ENCODE assay signal across 24 cellular contexts in the genomic region with DNA sequence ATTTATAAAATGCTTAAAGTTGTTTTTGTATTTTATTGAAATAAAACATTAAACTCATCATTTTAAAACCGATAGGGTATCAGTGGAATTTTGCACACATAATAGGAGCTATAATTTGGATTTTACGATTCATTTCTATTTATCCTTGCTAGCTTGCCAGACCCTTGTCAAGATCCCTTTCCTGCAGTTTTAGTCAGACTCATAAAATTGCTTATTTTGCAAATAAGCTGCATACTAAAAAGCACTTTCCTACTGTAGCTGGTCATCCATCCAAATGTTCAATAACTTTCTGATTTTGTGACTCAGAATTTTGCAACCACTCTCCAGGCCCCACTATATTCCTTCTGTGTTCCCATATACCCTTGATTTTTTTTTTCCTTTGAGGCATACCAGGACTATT.
DNase-seq lines count a peak whose midpoint lies in the region; ATAC-seq, FAIRE-seq and TF ChIP-seq lines count a peak whose summit lies in the region.
"Had no signal": no experiment of that assay in that cellular context is flagged by ENCODE, and none has a peak within 500 bp of the region (broad histone marks: within the 10 kb centered on the region; RNA-seq: fewer than 3 reads in every experiment).

No MANE protein-coding gene starts in this region.

- H4K5ac ChIP-seq in IMR-90 (ENCODE audit: low read depth, low read length), result no peak overlapping the region

- H3K4me1 Mint-ChIP-seq in nephron, result peaks cover 10% of the 10 kb centered on the region
- H3K4me1 Mint-ChIP-seq in stimulated activated effector memory CD8-positive, alpha-beta T cell treated with anti-CD3 and anti-CD28 coated beads, Interleukin-12 subunit alpha, Interleukin-12 subunit beta, amount 100 ng/mL, for 72 hours, result no peaks in the 10 kb centered on the region
- H3K4me1 Mint-ChIP-seq: B cell had no signal

- no peaks in the 10 kb centered on the region for H3K79me1 ChIP-seq in IMR-90 (ENCODE audit: low read depth in 1 of 2, low read length in 2 of 2)

- no peaks in the 10 kb centered on the region for H3K27me3 Mint-ChIP-seq in nephron (ENCODE audit: low read depth)

- H3K23ac ChIP-seq in IMR-90 (ENCODE audit: low read depth, low read length), result no peak overlapping the region

- H3K9ac ChIP-seq in IMR-90 (ENCODE audit: low read depth, low read length) (no peak overlapping the region), K562 (ENCODE audit: insufficient read depth in 1 of 2, low read depth in 2 of 2, low read length in 2 of 2) (no peak overlapping the region)
- H3K9ac ChIP-seq: BLaER1 treated with 17β-estradiol and CSF1 and Interleukin-3, amounts not matched to agents 10 nM and 100 nM had no signal

- H2AK5ac ChIP-seq in IMR-90 (ENCODE audit: low read depth, low read length), result no peak overlapping the region

- TF ChIP-seq EP300 in A549 (IDR thresholded peaks at IDR 0.05) (no peak), K562 (IDR thresholded peaks at IDR 0.05; ENCODE audit: low read length) (no peak)

- H3K4me3 ChIP-seq in A549 (no peak overlapping the region), IMR-90 (ENCODE audit: insufficient read depth, low read depth, low read length) (no peak overlapping the region), K562 (no peak overlapping the region), heart right ventricle (no peak overlapping the region)
- H3K4me3 ChIP-seq: BLaER1 treated with 17β-estradiol and CSF1 and Interleukin-3, amounts not matched to agents 10 nM and 100 nM; GM12878 had no signal

- no peak overlapping the region for H3K18ac ChIP-seq in IMR-90 (ENCODE audit: low read depth, low read length)

- no peak for FAIRE-seq in A549 (lab: Jason Lieb, UNC)
- FAIRE-seq in K562 (lab: Jason Lieb, UNC), result no peak
- FAIRE-seq: A204.1, D721Med, G401.6, GM12892, GM18507 had no signal

- H4K8ac ChIP-seq in IMR-90 (ENCODE audit: low read depth in 2 of 2, low read length in 2 of 2), result no peak overlapping the region

- TF ChIP-seq RAD21 in A549 (conservative IDR thresholded peaks at IDR 0.05 in 1 of 2, IDR thresholded peaks at IDR 0.05 in 1 of 2) (no peak), IMR-90 (IDR thresholded peaks at IDR 0.05; ENCODE audit: low read length) (no peak), K562 (CRISPR knock-in tag; conservative IDR thresholded peaks at IDR 0.05 in 1 of 2, IDR thresholded peaks at IDR 0.05 in 1 of 2) (no peak)

- H2AK9ac ChIP-seq in IMR-90 (replicated peaks; ENCODE audit: low read depth, low read length, poor library complexity), result no peak overlapping the region

- no peak overlapping the region for H2AFZ ChIP-seq in IMR-90 (replicated peaks; ENCODE audit: low read length, poor library complexity)
- no peak overlapping the region for H2AFZ ChIP-seq in K562 (ENCODE audit: low read depth, low read length)

- no peak for DNase-seq in A549 (ENCODE audit: low read depth in 1 of 2, low spot score in 1 of 2)
- DNase-seq in IMR-90, result no peak
- no peak for DNase-seq in K562 (ENCODE audit: extremely low read depth in 1 of 4, low spot score in 3 of 4)
- no peak for DNase-seq in stimulated activated effector memory CD8-positive, alpha-beta T cell treated with anti-CD3 and anti-CD28 coated beads, Interleukin-12 subunit alpha, Interleukin-12 subunit beta, amount 100 ng/mL, for 72 hours (ENCODE audit: low spot score in 2 of 2)
- DNase-seq in ureter (ENCODE audit: low spot score), result no peak
- DNase-seq in heart right ventricle, result no peak
- DNase-seq: 8988T; AML-193; Caco-2; Calu3; CD4-positive, alpha-beta T cell; CD8-positive, alpha-beta T cell; DMS79 treated with DMSO at 0.1 percent for 48 hours; GF-D8 had no signal

- H3K9me1 ChIP-seq in IMR-90 (ENCODE audit: insufficient read depth, low read length) (no peaks in the 10 kb centered on the region), K562 (ENCODE audit: control insufficient read depth, insufficient read depth, low read length) (no peaks in the 10 kb centered on the region)

- 5% methylated on average over 2 of the region's 2 CpGs for WGBS in A549 (ENCODE audit: missing lambda C conversion rate)
- WGBS in IMR-90 (ENCODE audit: extremely low coverage in 2 of 2, insufficient read length in 1 of 2), 2 experiments, result no CpG with 5 or more reads among the region's 2 CpGs
- WGBS in K562 (ENCODE audit: insufficient coverage, low coverage, missing lambda C conversion rate), result 4% methylated on average over 2 of the region's 2 CpGs
- WGBS in heart right ventricle, 2 donors, result 86% methylated on average over 2 of the region's 2 CpGs

- H3K4me3 Mint-ChIP-seq in nephron, result no peak overlapping the region
- no peak overlapping the region for H3K4me3 Mint-ChIP-seq in stimulated activated effector memory CD8-positive, alpha-beta T cell treated with anti-CD3 and anti-CD28 coated beads, Interleukin-12 subunit alpha, Interleukin-12 subunit beta, amount 100 ng/mL, for 72 hours
- H3K4me3 Mint-ChIP-seq: B cell; CD4-positive, alpha-beta T cell; CD8-positive, alpha-beta T cell had no signal

- no peak for ATAC-seq in A549
- no peak for ATAC-seq in IMR-90 (ENCODE audit: low read depth)
- ATAC-seq in K562, result no peak
- no peak for ATAC-seq in stimulated activated effector memory CD8-positive, alpha-beta T cell treated with anti-CD3 and anti-CD28 coated beads, Interleukin-12 subunit alpha, Interleukin-12 subunit beta, amount 100 ng/mL, for 72 hours
- ATAC-seq in heart right ventricle, result no peak
- ATAC-seq: CD8-positive, alpha-beta T cell; GM12878 had no signal

- H2BK120ac ChIP-seq in IMR-90 (ENCODE audit: low read depth, low read length), result no peak overlapping the region

- H3K4me2 ChIP-seq in A549, result no peak overlapping the region
- H3K4me2 ChIP-seq in IMR-90 (ENCODE audit: low read depth, low read length), result no peak overlapping the region
- H3K4me2 ChIP-seq in K562 (ENCODE audit: insufficient read depth, low read length), result no peak overlapping the region

- H3K9me3 ChIP-seq in A549, result no peaks in the 10 kb centered on the region
- H3K9me3 ChIP-seq in IMR-90 (ENCODE audit: control insufficient read depth, insufficient read depth, low read length), result no peaks in the 10 kb centered on the region
- no peaks in the 10 kb centered on the region for H3K9me3 ChIP-seq in K562 (replicated peaks; ENCODE audit: control insufficient read depth, insufficient read depth, low read depth, low read length)
- H3K9me3 ChIP-seq in heart right ventricle, result no peaks in the 10 kb centered on the region
- H3K9me3 ChIP-seq: BLaER1 treated with 17β-estradiol and CSF1 and Interleukin-3, amounts not matched to agents 10 nM and 100 nM; Caco-2 had no signal

- no peak for TF ChIP-seq CTCF in A549 (IDR thresholded peaks at IDR 0.05)
- TF ChIP-seq CTCF in IMR-90 (conservative IDR thresholded peaks at IDR 0.05; ENCODE audit: low read depth, low read length), result no peak
- TF ChIP-seq CTCF in K562 (IDR thresholded peaks at IDR 0.05 in 2 of 3, conservative IDR thresholded peaks at IDR 0.05 in 1 of 3; ENCODE audit: insufficient read depth in 2 of 3, low read depth in 1 of 3, low read length in 3 of 3), result no peak
- no peak for TF ChIP-seq CTCF in nephron (IDR thresholded peaks at IDR 0.05; ENCODE audit: unreplicated experiment in 3 of 3)
- TF ChIP-seq CTCF in heart right ventricle (IDR thresholded peaks at IDR 0.05), result no peak

- BruUV-seq in IMR-90 (replicated peaks; lab: Mats Ljungman, UMichigan) (no TSS peak), K562 (replicated peaks; lab: Mats Ljungman, UMichigan) (no TSS peak)

- H3K79me2 ChIP-seq in K562 (ENCODE audit: control insufficient read depth, insufficient read depth, low read length), result no peaks in the 10 kb centered on the region

- CTCF ChIA-PET in A549 (lab: Yijun Ruan, JAX), result no interaction called here
- CTCF ChIA-PET in IMR-90 (lab: Yijun Ruan, JAX), result interaction anchor here (1.1 kb wide), 1 partner anchor 10 kb away, joined by 3 read pairs; no protein-coding TSS in a partner anchor
- CTCF ChIA-PET in K562 (lab: Yijun Ruan, JAX; ENCODE audit: low intra/inter-chr PET ratio), result no interaction called here

- POLR2A ChIA-PET in A549 (lab: Yijun Ruan, JAX) (no interaction called here), IMR-90 (lab: Charles Lee; ENCODE audit: unreplicated experiment) (no interaction called here), K562 (lab: Yijun Ruan, JAX) (no interaction called here)

- TF ChIP-seq POLR2A in A549 (IDR thresholded peaks at IDR 0.05; ENCODE audit: low read length) (no peak), IMR-90 (IDR thresholded peaks at IDR 0.05; ENCODE audit: low read depth, low read length) (no peak), K562 (conservative IDR thresholded peaks at IDR 0.05) (no peak)

- dilution Hi-C loops in IMR-90 (cut with HindIII; ENCODE audit: low sequenced_read_pairs, unreplicated experiment), result no loop called here

- no peaks in the 10 kb centered on the region for H4K20me1 ChIP-seq in IMR-90 (ENCODE audit: insufficient read depth, low read length)
- no peaks in the 10 kb centered on the region for H4K20me1 ChIP-seq in K562 (replicated peaks; ENCODE audit: control insufficient read depth, insufficient read depth, low read length)
- H4K20me1 ChIP-seq: BLaER1 treated with 17β-estradiol and CSF1 and Interleukin-3, amounts not matched to agents 10 nM and 100 nM had no signal

- no peak overlapping the region for H2BK5ac ChIP-seq in IMR-90 (ENCODE audit: low read depth, low read length, poor library complexity, severe bottlenecking)

- H3K9me3 Mint-ChIP-seq in nephron, result no peaks in the 10 kb centered on the region
- no peaks in the 10 kb centered on the region for H3K9me3 Mint-ChIP-seq in stimulated activated effector memory CD8-positive, alpha-beta T cell treated with anti-CD3 and anti-CD28 coated beads, Interleukin-12 subunit alpha, Interleukin-12 subunit beta, amount 100 ng/mL, for 72 hours
- H3K9me3 Mint-ChIP-seq: CD4-positive, alpha-beta T cell; CD8-positive, alpha-beta T cell had no signal

- H3K36me3 ChIP-seq in IMR-90 (ENCODE audit: control insufficient read depth, insufficient read depth, low read length) (no peaks in the 10 kb centered on the region), K562 (ENCODE audit: control insufficient read depth, insufficient read depth, low read length) (no peaks in the 10 kb centered on the region), heart right ventricle (no peaks in the 10 kb centered on the region)
- H3K36me3 ChIP-seq: BLaER1 treated with 17β-estradiol and CSF1 and Interleukin-3, amounts not matched to agents 10 nM and 100 nM had no signal

- H3K14ac ChIP-seq in IMR-90 (replicated peaks; ENCODE audit: low read depth, low read length), result no peak overlapping the region

- no peak overlapping the region for H4K91ac ChIP-seq in IMR-90 (ENCODE audit: insufficient read depth, low read depth, low read length)

- H2BK20ac ChIP-seq in IMR-90 (ENCODE audit: low read depth, low read length), result no peak overlapping the region

- in situ Hi-C loops in IMR-90 (cut with MboI; ENCODE audit: low sequenced_read_pairs), result no loop called here
- in situ Hi-C loops in K562 (cut with MboI), result no loop called here

- H3K4ac ChIP-seq in IMR-90 (ENCODE audit: low read depth, low read length), result no peak overlapping the region

- H3K27ac Mint-ChIP-seq in nephron, result peak overlapping the region; percentile 48 to 74 (median 62)
- H3K27ac Mint-ChIP-seq in stimulated activated effector memory CD8-positive, alpha-beta T cell treated with anti-CD3 and anti-CD28 coated beads, Interleukin-12 subunit alpha, Interleukin-12 subunit beta, amount 100 ng/mL, for 72 hours, result no peak overlapping the region
- H3K27ac Mint-ChIP-seq: B cell; CD4-positive, alpha-beta T cell; CD8-positive, alpha-beta T cell had no signal

- intact Hi-C loops in IMR-90 (cut with micrococcal nuclease) (no loop called here), K562 (cut with micrococcal nuclease) (no loop called here), heart right ventricle (cut with DNase I) (no loop called here)

- H3K27me3 ChIP-seq in IMR-90 (ENCODE audit: control insufficient read depth, insufficient read depth, low read length), result no peaks in the 10 kb centered on the region; the same call in 1 of the 2 replicates
- no peaks in the 10 kb centered on the region for H3K27me3 ChIP-seq in K562 (ENCODE audit: control insufficient read depth in 2 of 2, insufficient read depth in 2 of 2, low read length in 2 of 2)
- H3K27me3 ChIP-seq in heart right ventricle, result peaks cover 0 to 8% (median 0%) of the 10 kb centered on the region in 7 donors
- H3K27me3 ChIP-seq: BLaER1 treated with 17β-estradiol and CSF1 and Interleukin-3, amounts not matched to agents 10 nM and 100 nM had no signal

- no peak overlapping the region for H2BK15ac ChIP-seq in IMR-90 (ENCODE audit: low read depth, low read length)

- H3K4me1 ChIP-seq in A549, result no peaks in the 10 kb centered on the region
- no peaks in the 10 kb centered on the region for H3K4me1 ChIP-seq in IMR-90 (ENCODE audit: control insufficient read depth, insufficient read depth, low read length)
- no peaks in the 10 kb centered on the region for H3K4me1 ChIP-seq in K562 (replicated peaks in 1 of 2; ENCODE audit: control insufficient read depth in 2 of 2, insufficient read depth in 2 of 2, low read length in 2 of 2)
- H3K4me1 ChIP-seq in heart right ventricle, result no peaks in the 10 kb centered on the region
- H3K4me1 ChIP-seq: Caco-2 had no signal

- H3K27ac ChIP-seq in A549, result no peak overlapping the region
- no peak overlapping the region for H3K27ac ChIP-seq in IMR-90 (ENCODE audit: insufficient read depth, low read length)
- no peak overlapping the region for H3K27ac ChIP-seq in K562 (ENCODE audit: extremely low read depth, low read depth, low read length)
- no peak overlapping the region for H3K27ac ChIP-seq in heart right ventricle
- H3K27ac ChIP-seq: BLaER1 treated with 17β-estradiol and CSF1 and Interleukin-3, amounts not matched to agents 10 nM and 100 nM; C4-2B had no signal

- H3K36me3 Mint-ChIP-seq in nephron (ENCODE audit: low read depth), result no peaks in the 10 kb centered on the region
- no peaks in the 10 kb centered on the region for H3K36me3 Mint-ChIP-seq in stimulated activated effector memory CD8-positive, alpha-beta T cell treated with anti-CD3 and anti-CD28 coated beads, Interleukin-12 subunit alpha, Interleukin-12 subunit beta, amount 100 ng/mL, for 72 hours
- H3K36me3 Mint-ChIP-seq: CD8-positive, alpha-beta T cell had no signal

- H3K56ac ChIP-seq in IMR-90 (ENCODE audit: extremely low read depth, insufficient read depth, low read length), result no peak overlapping the region

Comparison
In these comparisons a context has a peak if more than half of its experiments do, and no peak if none do; other contexts are left out.
1. Of the 35 proteins assayed by ChIP-seq in both K562 and A549: peak only in K562: none; only in A549: MAFK; in both: none; in neither: 34.